27 cellular contexts compared by ENCODE assay signal in the genomic region with DNA sequence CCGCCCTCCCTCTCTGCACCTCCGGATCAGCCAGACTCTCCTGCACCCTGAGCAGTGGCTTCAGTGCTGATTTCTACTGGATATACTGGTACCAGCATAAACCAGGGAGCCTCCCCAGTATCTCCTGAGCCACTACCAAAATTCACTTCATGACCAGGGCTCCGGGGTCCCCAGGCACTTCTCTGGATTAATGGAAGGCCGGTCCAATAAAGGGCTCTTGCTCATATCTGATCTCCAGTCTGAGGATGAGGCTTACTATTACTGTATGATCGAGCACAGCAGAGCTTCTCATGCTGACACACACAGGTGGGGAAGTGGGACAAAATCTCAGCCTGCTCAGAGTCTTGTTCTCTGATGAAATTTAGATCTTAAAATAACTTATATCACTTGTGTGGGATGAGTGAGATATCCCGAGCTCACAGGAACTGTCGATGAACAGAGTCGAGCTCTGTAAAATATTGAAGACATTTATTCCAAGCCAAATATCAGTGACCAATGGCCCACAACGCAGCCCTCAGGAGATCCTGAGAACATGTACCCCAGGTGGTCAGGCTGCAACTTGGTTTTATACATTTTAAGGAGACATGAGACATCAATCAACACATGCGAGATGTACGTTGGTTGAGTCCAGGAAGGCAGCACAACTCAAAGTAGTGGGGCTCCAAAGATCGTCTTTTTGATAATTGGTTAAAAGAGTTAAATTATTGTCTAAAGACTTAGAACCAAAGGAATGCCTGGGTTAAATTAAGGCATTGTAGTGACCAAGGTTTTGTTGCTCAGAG.
DNase-seq lines count a peak whose midpoint lies in the region; ATAC-seq and TF ChIP-seq lines count a peak whose summit lies in the region.
"Had no signal": no experiment of that assay in that cellular context is flagged by ENCODE, and none has a peak within 500 bp of the region (broad histone marks: within the 10 kb centered on the region; RNA-seq: fewer than 3 reads in every experiment).

No MANE protein-coding gene starts in this region.

- H3K27ac Mint-ChIP-seq in stimulated activated naive CD8-positive, alpha-beta T cell treated with anti-CD3 and anti-CD28 coated beads, Interleukin-15, amount 100 ng/mL, for 72 hours = peak overlapping the region; percentile 15 to 91
- H3K27ac Mint-ChIP-seq: activated CD4-positive, alpha-beta memory T cell treated with anti-CD3 and anti-CD28 coated beads for 36 hours; activated naive CD4-positive, alpha-beta T cell treated with anti-CD3 and anti-CD28 coated beads, Interleukin-2, amount 10 ng/mL, durations not matched to agents 7 days and 5 days; CD4-positive, alpha-beta T cell; progenitor cell of endocrine pancreas; T-helper 17 cell had no signal

- no peak for ATAC-seq in stimulated activated naive CD8-positive, alpha-beta T cell treated with anti-CD3 and anti-CD28 coated beads, Interleukin-15, amount 100 ng/mL, for 72 hours
- no peak for ATAC-seq in stimulated activated naive CD8-positive, alpha-beta T cell treated with anti-CD3 and anti-CD28 coated beads, Interleukin-15, Interleukin-2, amounts not matched to agents 100 U/mL and 50 U/mL, for 24 hours
- ATAC-seq: mucosa of descending colon, T-helper 17 cell had no signal

- intact Hi-C loops in head of caudate nucleus (cut with DNase I) = no loop called here
- intact Hi-C loops in posterior vena cava (cut with DNase I) = no loop called here

- no peak for DNase-seq in stimulated activated naive CD8-positive, alpha-beta T cell treated with anti-CD3 and anti-CD28 coated beads, Interleukin-15, amount 100 ng/mL, for 72 hours
- DNase-seq in stimulated activated naive CD8-positive, alpha-beta T cell treated with anti-CD3 and anti-CD28 coated beads, Interleukin-15, Interleukin-2, amounts not matched to agents 100 U/mL and 50 U/mL, for 24 hours = no peak
- DNase-seq in head of caudate nucleus = peak in 35 of 42 donors; percentile 11 to 84 (median 54)
- DNase-seq in putamen (ENCODE audit: low spot score) = peak; percentile 58
- no peak for DNase-seq in posterior vena cava (ENCODE audit: low spot score)
- DNase-seq in DMS79 (lab: John Stamatoyannopoulos, UW) = no peak
- no peak for DNase-seq in HEK293T (ENCODE audit: extremely low spot score)
- no peak for DNase-seq in RKO (ENCODE audit: low spot score)
- DNase-seq: activated CD4-positive, alpha-beta memory T cell treated with anti-CD3 and anti-CD28 coated beads for 36 hours; activated CD4-positive, alpha-beta T cell treated with anti-CD3 and anti-CD28 coated beads for 1 hour; activated CD8-positive, alpha-beta memory T cell treated with anti-CD3 and anti-CD28 coated beads, Interleukin-2, amount 50 U/mL, for 48 hours; activated naive CD4-positive, alpha-beta T cell treated with anti-CD3 and anti-CD28 coated beads, Interleukin-2, amount 10 ng/mL, durations not matched to agents 7 days and 5 days; adrenal gland; AML-193; CD4-positive, alpha-beta T cell; mucosa of descending colon; NCI-H1417; NCI-H2029 treated with DMSO at 0.1 percent for 48 hours; SHP77; sigmoid colon; stimulated activated CD4-positive, alpha-beta T cell treated with anti-CD3 and anti-CD28 coated beads, Interleukin-4, amount 100 ng/mL, for 24 hours; substantia nigra; T-helper 17 cell; upper lobe of left lung had no signal

- H3K9me3 Mint-ChIP-seq in stimulated activated naive CD8-positive, alpha-beta T cell treated with anti-CD3 and anti-CD28 coated beads, Interleukin-15, amount 100 ng/mL, for 72 hours = no peaks in the 10 kb centered on the region
- H3K9me3 Mint-ChIP-seq: activated CD4-positive, alpha-beta memory T cell treated with anti-CD3 and anti-CD28 coated beads for 36 hours; activated naive CD4-positive, alpha-beta T cell treated with anti-CD3 and anti-CD28 coated beads, Interleukin-2, amount 10 ng/mL, durations not matched to agents 7 days and 5 days; brain; CD4-positive, alpha-beta T cell; neural crest cell had no signal

- CTCF ChIA-PET in HEK293T (lab: Yijun Ruan, JAX) = no interaction called here

- POLR2A ChIA-PET in HEK293T (lab: Yijun Ruan, JAX) = no interaction called here

- no peaks in the 10 kb centered on the region for H3K4me1 Mint-ChIP-seq in stimulated activated naive CD8-positive, alpha-beta T cell treated with anti-CD3 and anti-CD28 coated beads, Interleukin-15, amount 100 ng/mL, for 72 hours
- H3K4me1 Mint-ChIP-seq: activated naive CD4-positive, alpha-beta T cell treated with anti-CD3 and anti-CD28 coated beads, Interleukin-2, amount 10 ng/mL, durations not matched to agents 7 days and 5 days; T-helper 17 cell had no signal

- H3K4me3 Mint-ChIP-seq in stimulated activated naive CD8-positive, alpha-beta T cell treated with anti-CD3 and anti-CD28 coated beads, Interleukin-15, amount 100 ng/mL, for 72 hours = no peak overlapping the region
- H3K4me3 Mint-ChIP-seq: activated CD4-positive, alpha-beta memory T cell treated with anti-CD3 and anti-CD28 coated beads for 36 hours; activated naive CD4-positive, alpha-beta T cell treated with anti-CD3 and anti-CD28 coated beads, Interleukin-2, amount 10 ng/mL, durations not matched to agents 7 days and 5 days; brain; CD4-positive, alpha-beta T cell; neural crest cell; T-helper 17 cell had no signal

- H3K27me3 Mint-ChIP-seq in stimulated activated naive CD8-positive, alpha-beta T cell treated with anti-CD3 and anti-CD28 coated beads, Interleukin-15, amount 100 ng/mL, for 72 hours = peaks cover 49% of the 10 kb centered on the region

TF ChIP-seq in HEK293T, 16 proteins besides CTCF, POLR2A, EP300 and RAD21:
- TF ChIP-seq TARDBP (IDR thresholded peaks at IDR 0.05) (no peak), NFRKB (IDR thresholded peaks at IDR 0.05) (no peak), SP1 (IDR thresholded peaks at IDR 0.05) (no peak), CTBP1 (IDR thresholded peaks at IDR 0.05; ENCODE audit: borderline replicate concordance) (no peak), FOXM1 (IDR thresholded peaks at IDR 0.05; ENCODE audit: borderline replicate concordance) (no peak), FOXA1 (IDR thresholded peaks at IDR 0.05) (no peak), ARNT (IDR thresholded peaks at IDR 0.05) (no peak), FOXK2 (IDR thresholded peaks at IDR 0.05) (no peak), SUZ12 (IDR thresholded peaks at IDR 0.05) (no peak), L3MBTL2 (conservative IDR thresholded peaks at IDR 0.05) (no peak), PKNOX1 (IDR thresholded peaks at IDR 0.05) (no peak)

Comparison
In these comparisons a context has a peak if more than half of its experiments do, and no peak if none do; other contexts are left out.
1. DNase-seq: peak in head of caudate nucleus (35 of 42) and putamen (single experiment); none in stimulated activated naive CD8-positive, alpha-beta T cell treated with anti-CD3 and anti-CD28 coated beads, Interleukin-15, amount 100 ng/mL, for 72 hours (0 of 2), stimulated activated naive CD8-positive, alpha-beta T cell treated with anti-CD3 and anti-CD28 coated beads, Interleukin-15, Interleukin-2, amounts not matched to agents 100 U/mL and 50 U/mL, for 24 hours (single experiment), posterior vena cava (single experiment), DMS79 (single experiment), HEK293T (single experiment) and RKO (single experiment).